ENCODE assay signal across 25 cellular contexts in the genomic region with DNA sequence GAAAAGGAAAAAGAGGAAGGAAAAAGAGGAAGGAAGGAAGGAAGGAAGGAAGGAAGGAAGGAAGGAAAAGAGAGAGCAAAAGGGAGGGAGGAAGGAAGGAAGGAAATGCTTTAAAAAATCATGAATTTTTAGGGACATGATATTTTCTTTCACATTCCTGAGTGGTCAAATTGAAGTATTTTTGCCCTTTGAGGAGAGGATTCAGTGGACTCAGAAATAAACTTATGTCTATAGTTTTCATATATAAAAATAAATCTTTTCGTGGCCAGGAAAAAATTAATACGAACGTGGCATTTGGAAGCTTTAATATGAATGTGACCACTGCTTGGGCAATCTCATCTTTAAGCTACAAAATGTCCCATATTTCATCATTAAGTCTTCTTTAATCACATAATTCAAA.
"Had no signal": no experiment of that assay in that cellular context is flagged by ENCODE, and none has a peak within 500 bp of the region (broad histone marks: within the 10 kb centered on the region; RNA-seq: fewer than 3 reads in every experiment).

No MANE protein-coding gene starts in this region.

- H3K36me3 ChIP-seq: colonic mucosa, esophagus muscularis mucosa, esophagus squamous epithelium, gastrocnemius medialis, gastroesophageal sphincter, heart left ventricle, heart right ventricle had no signal

- H3K4me3 ChIP-seq: colonic mucosa, coronary artery, dorsolateral prefrontal cortex, esophagus muscularis mucosa, esophagus squamous epithelium, gastrocnemius medialis, gastroesophageal sphincter, heart left ventricle, heart right ventricle, hepatocyte had no signal

- H3K27me3 Mint-ChIP-seq: dendritic cell treated with granulocyte-macrophage colony-stimulating factor and Interleukin-4, amounts not matched to agents 40 ng/mL and 50 ng/mL, for 4 days had no signal

- H3K4me3 Mint-ChIP-seq: dendritic cell treated with granulocyte-macrophage colony-stimulating factor and Interleukin-4, amounts not matched to agents 40 ng/mL and 50 ng/mL, for 4 days; effector memory CD8-positive, alpha-beta T cell; endodermal cell had no signal

- H3K27me3 ChIP-seq: colonic mucosa, esophagus muscularis mucosa, esophagus squamous epithelium, gastrocnemius medialis, gastroesophageal sphincter, heart right ventricle, hepatocyte had no signal

- H3K27ac Mint-ChIP-seq: dendritic cell treated with granulocyte-macrophage colony-stimulating factor and Interleukin-4, amounts not matched to agents 40 ng/mL and 50 ng/mL, for 4 days; effector memory CD8-positive, alpha-beta T cell; endodermal cell had no signal

- H3K9me3 Mint-ChIP-seq: effector memory CD8-positive, alpha-beta T cell had no signal

- H3K9me3 ChIP-seq: colonic mucosa, esophagus squamous epithelium, gastrocnemius medialis, gastroesophageal sphincter had no signal

- H3K27ac ChIP-seq: colonic mucosa, coronary artery, dorsolateral prefrontal cortex, epithelial cell of prostate, esophagus muscularis mucosa, esophagus squamous epithelium, foreskin keratinocyte, gastrocnemius medialis, gastroesophageal sphincter, heart left ventricle, heart right ventricle, hepatocyte had no signal

- H3K4me1 ChIP-seq: colonic mucosa, esophagus muscularis mucosa, esophagus squamous epithelium, foreskin keratinocyte, gastrocnemius medialis, gastroesophageal sphincter, heart left ventricle, heart right ventricle had no signal

- DNase-seq: colonic mucosa; cortex of kidney; dermis blood vessel endothelial cell; dorsolateral prefrontal cortex; effector CD4-positive, alpha-beta T cell; effector CD8-positive, alpha-beta T cell; effector memory CD4-positive, alpha-beta T cell; effector memory CD8-positive, alpha-beta T cell; endodermal cell; erythroblast; esophagus squamous epithelium; foreskin fibroblast; foreskin keratinocyte; foreskin melanocyte; gastrocnemius medialis; glutamatergic neuron; head of caudate nucleus; heart left ventricle; heart right ventricle had no signal
